ENCODE assay signal across 1 cellular context in genomic region chr9:133428579-133429215, GRCh38.
TF ChIP-seq lines count a peak whose summit lies in the region.

No MANE protein-coding gene starts in this region.

TF ChIP-seq in HCT116, 20 proteins besides CTCF, POLR2A, EP300 and RAD21:
- TF ChIP-seq POLR2AphosphoS5 (IDR thresholded peaks at IDR 0.05; ENCODE audit: low read depth, low read length) (no peak), ATF3 (IDR thresholded peaks at IDR 0.05) (no peak), ZNF274 (IDR thresholded peaks at IDR 0.05; ENCODE audit: low read depth, low read length) (no peak), EZH2 (IDR thresholded peaks at IDR 0.05) (no peak), ELF1 (IDR thresholded peaks at IDR 0.05; ENCODE audit: borderline replicate concordance, low read depth) (no peak), EZH2phosphoT487 (IDR thresholded peaks at IDR 0.05; ENCODE audit: borderline replicate concordance) (no peak), YY1 (IDR thresholded peaks at IDR 0.05; ENCODE audit: extremely low read depth, insufficient replicate concordance, low read depth, low read length) (no peak), ZBTB33 (IDR thresholded peaks at IDR 0.05; ENCODE audit: extremely low read depth, insufficient replicate concordance, low read length) (no peak), REST (IDR thresholded peaks at IDR 0.05; ENCODE audit: low read depth) (no peak), FOSL1 (IDR thresholded peaks at IDR 0.05; ENCODE audit: low read depth) (no peak), MAX (IDR thresholded peaks at IDR 0.05) (no peak), TCF7L2 (IDR thresholded peaks at IDR 0.05; ENCODE audit: borderline replicate concordance, extremely low read depth, insufficient read depth, insufficient read length) (no peak), ZFX (IDR thresholded peaks at IDR 0.05) (no peak), SP1 (IDR thresholded peaks at IDR 0.05; ENCODE audit: low read depth) (no peak), EGR1 (IDR thresholded peaks at IDR 0.05; ENCODE audit: low read depth) (no peak), SRF (IDR thresholded peaks at IDR 0.05; ENCODE audit: low read depth) (no peak), SIN3A (IDR thresholded peaks at IDR 0.05; ENCODE audit: low read depth) (no peak), CBX3 (IDR thresholded peaks at IDR 0.05; ENCODE audit: low read depth) (no peak)
